In genomic region chr17:75262112-75262606, GRCh38 we compare ENCODE assay signal across 8 cellular contexts. TPM values are rescaled to one million over a fixed set of nuclear protein-coding genes. Genes with fewer than 3 reads are reported as not detected.
DNase-seq lines count a peak whose midpoint lies in the region; ATAC-seq and TF ChIP-seq lines count a peak whose summit lies in the region.

No MANE protein-coding gene starts in this region.

- H3K36me3 ChIP-seq in rectal smooth muscle tissue (ENCODE audit: control insufficient read depth, insufficient read depth, low read length): peaks cover 15% of the 10 kb centered on the region

- H3K4me1 ChIP-seq in rectal smooth muscle tissue (ENCODE audit: control insufficient read depth, insufficient read depth, low read length): peaks cover 13% of the 10 kb centered on the region

- H3K9ac ChIP-seq in rectal smooth muscle tissue (ENCODE audit: low read length): peak overlapping the region; percentile 89

- H3K27ac ChIP-seq in rectal smooth muscle tissue (ENCODE audit: low read depth, low read length): peak overlapping the region; percentile 99

- H3K4me1 Mint-ChIP-seq in stimulated activated naive CD8-positive, alpha-beta T cell treated with anti-CD3 and anti-CD28 coated beads, Interleukin-15, Interleukin-2, amounts not matched to agents 100 ng/mL and 50 ng/mL, for 24 hours (ENCODE audit: low read depth): peaks cover 62% of the 10 kb centered on the region
- peaks cover 43% of the 10 kb centered on the region for H3K4me1 Mint-ChIP-seq in T-helper 17 cell

- no peak for TF ChIP-seq CTCF in fibroblast of pulmonary artery (IDR thresholded peaks at IDR 0.05; ENCODE audit: low read length, missing control alignments)

- no peak for ATAC-seq in stimulated activated naive CD8-positive, alpha-beta T cell treated with anti-CD3 and anti-CD28 coated beads, Interleukin-15, Interleukin-2, amounts not matched to agents 100 U/mL and 50 U/mL, for 24 hours
- ATAC-seq in T-helper 17 cell (peak; percentile 17), GM19452 (IDR thresholded peaks at IDR 0.05; ENCODE audit: unreplicated experiment) (no peak)

- peaks cover 57% of the 10 kb centered on the region for H3K36me3 Mint-ChIP-seq in stimulated activated naive CD8-positive, alpha-beta T cell treated with anti-CD3 and anti-CD28 coated beads, Interleukin-15, Interleukin-2, amounts not matched to agents 100 ng/mL and 50 ng/mL, for 24 hours (ENCODE audit: low read depth)
- H3K36me3 Mint-ChIP-seq in T-helper 17 cell (ENCODE audit: low read depth): no peaks in the 10 kb centered on the region

- H3K4me3 ChIP-seq in fibroblast of pulmonary artery (replicated peaks; ENCODE audit: low read depth, low read length) (peak overlapping the region; percentile 98), rectal smooth muscle tissue (ENCODE audit: low read length) (peak overlapping the region; percentile 80)

- no peaks in the 10 kb centered on the region for H3K27me3 ChIP-seq in rectal smooth muscle tissue (ENCODE audit: control insufficient read depth, insufficient read depth, low read length)

- no peaks in the 10 kb centered on the region for H3K9me3 ChIP-seq in T-helper 17 cell (ENCODE audit: control insufficient read depth, low read length, poor library complexity, severe bottlenecking)

- H3K9me3 Mint-ChIP-seq in stimulated activated naive CD8-positive, alpha-beta T cell treated with anti-CD3 and anti-CD28 coated beads, Interleukin-15, Interleukin-2, amounts not matched to agents 100 ng/mL and 50 ng/mL, for 24 hours: no peaks in the 10 kb centered on the region

- DNase-seq in stimulated activated naive CD8-positive, alpha-beta T cell treated with anti-CD3 and anti-CD28 coated beads, Interleukin-15, Interleukin-2, amounts not matched to agents 100 U/mL and 50 U/mL, for 24 hours: no peak
- DNase-seq in T-helper 17 cell: no peak
- DNase-seq in fibroblast of pulmonary artery (ENCODE audit: low read depth): no peak
- no peak for DNase-seq in stimulated activated CD4-positive, alpha-beta T cell treated with anti-CD3 and anti-CD28 coated beads, Interleukin-12 subunit alpha, Interleukin-12 subunit beta, amount 100 ng/mL, for 4 hours
- DNase-seq in NCI-H774 (lab: John Stamatoyannopoulos, UW): no peak

- H3K27ac Mint-ChIP-seq in stimulated activated naive CD8-positive, alpha-beta T cell treated with anti-CD3 and anti-CD28 coated beads, Interleukin-15, Interleukin-2, amounts not matched to agents 100 ng/mL and 50 ng/mL, for 24 hours: peak overlapping the region; percentile 99
- peak overlapping the region; percentile 99 for H3K27ac Mint-ChIP-seq in T-helper 17 cell

- H3K27me3 Mint-ChIP-seq in stimulated activated naive CD8-positive, alpha-beta T cell treated with anti-CD3 and anti-CD28 coated beads, Interleukin-15, Interleukin-2, amounts not matched to agents 100 ng/mL and 50 ng/mL, for 24 hours: no peaks in the 10 kb centered on the region
- no peaks in the 10 kb centered on the region for H3K27me3 Mint-ChIP-seq in T-helper 17 cell

- peak overlapping the region; percentile 100 for H3K4me3 Mint-ChIP-seq in stimulated activated naive CD8-positive, alpha-beta T cell treated with anti-CD3 and anti-CD28 coated beads, Interleukin-15, Interleukin-2, amounts not matched to agents 100 ng/mL and 50 ng/mL, for 24 hours
- H3K4me3 Mint-ChIP-seq in T-helper 17 cell: peak overlapping the region; percentile 97

RNA-seq across cellular contexts. Expression of gene MRPS7, which starts 0.5 kb away (rescaled TPM):
- 10 to 100 TPM; 33.9 to 35.6 TPM for total RNA-seq in T-helper 17 cell

RNA-seq across cellular contexts. Expression of gene GGA3, which starts 0.8 kb away (rescaled TPM):
- total RNA-seq in T-helper 17 cell: 10 to 100 TPM; 85.4 to 89.1 TPM

RNA-seq across cellular contexts. Expression of gene MIF4GD, which starts 8.9 kb away (rescaled TPM):
- total RNA-seq in T-helper 17 cell: 10 to 100 TPM; 27.0 to 35.0 TPM

RNA-seq across cellular contexts. Expression of gene SLC25A19, which starts 27.1 kb away (rescaled TPM):
- total RNA-seq in T-helper 17 cell: 10 to 100 TPM; 13.7 to 15.1 TPM

RNA-seq across cellular contexts. Expression of gene NUP85, which starts 56.7 kb away (rescaled TPM):
- 10 to 100 TPM; 75.0 to 75.3 TPM for total RNA-seq in T-helper 17 cell
